In the genomic region with DNA sequence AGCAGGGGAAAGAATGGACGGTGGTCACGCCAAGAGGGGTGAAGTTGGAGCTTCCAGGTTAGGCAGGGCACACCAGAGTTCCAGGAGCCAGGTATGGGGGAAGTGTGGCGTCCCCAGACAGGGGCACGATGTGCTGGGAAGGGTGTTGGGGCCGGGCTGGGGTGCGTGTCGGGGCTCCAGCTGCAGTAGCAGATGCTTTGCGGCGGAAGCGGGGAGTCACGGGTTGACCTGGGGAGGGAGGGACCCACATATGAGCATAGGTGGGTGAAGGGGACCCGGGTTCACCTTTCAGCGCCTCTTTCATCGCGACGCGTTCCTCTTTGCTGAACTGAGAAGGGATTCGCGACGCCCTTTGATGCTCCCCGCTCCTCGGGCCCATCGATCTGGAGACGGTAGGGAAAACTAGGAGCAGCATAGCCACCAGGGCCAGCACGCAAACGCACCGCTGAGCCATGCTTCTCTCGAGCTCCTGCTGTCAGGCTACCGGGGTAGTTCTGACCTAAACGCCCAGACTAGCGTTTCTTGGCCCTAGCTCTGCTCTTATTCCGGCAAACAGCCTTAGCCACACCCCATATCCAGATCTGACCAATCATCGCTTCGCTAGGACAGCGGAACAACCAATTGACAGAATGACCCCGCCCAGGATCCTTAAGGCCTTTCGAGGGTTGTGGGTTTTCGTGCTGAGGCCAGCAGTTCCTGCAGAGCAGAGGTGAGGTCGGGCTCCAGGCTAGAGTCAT, we compare ENCODE assay signal across 9 cellular contexts. TPM values are rescaled to one million over a fixed set of nuclear protein-coding genes. Genes with fewer than 3 reads are reported as not detected.
A peak's percentile ranks its signal among the peaks of the same experiment; 100 is the strongest.
DNase-seq lines count a peak whose midpoint lies in the region; ATAC-seq and TF ChIP-seq lines count a peak whose summit lies in the region.
"Had no signal": no experiment of that assay in that cellular context is flagged by ENCODE, and none has a peak within 500 bp of the region (broad histone marks: within the 10 kb centered on the region; RNA-seq: fewer than 3 reads in every experiment).

A gene with protein sequence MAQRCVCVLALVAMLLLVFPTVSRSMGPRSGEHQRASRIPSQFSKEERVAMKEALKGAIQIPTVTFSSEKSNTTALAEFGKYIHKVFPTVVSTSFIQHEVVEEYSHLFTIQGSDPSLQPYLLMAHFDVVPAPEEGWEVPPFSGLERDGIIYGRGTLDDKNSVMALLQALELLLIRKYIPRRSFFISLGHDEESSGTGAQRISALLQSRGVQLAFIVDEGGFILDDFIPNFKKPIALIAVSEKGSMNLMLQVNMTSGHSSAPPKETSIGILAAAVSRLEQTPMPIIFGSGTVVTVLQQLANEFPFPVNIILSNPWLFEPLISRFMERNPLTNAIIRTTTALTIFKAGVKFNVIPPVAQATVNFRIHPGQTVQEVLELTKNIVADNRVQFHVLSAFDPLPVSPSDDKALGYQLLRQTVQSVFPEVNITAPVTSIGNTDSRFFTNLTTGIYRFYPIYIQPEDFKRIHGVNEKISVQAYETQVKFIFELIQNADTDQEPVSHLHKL (minus strand): TSS at position 514 of the 737 bp plus-strand sequence. CDS start 60 bp downstream, at position 454.

- TF ChIP-seq POLR2A in lower leg skin (IDR thresholded peaks at IDR 0.05) = no peak

- WGBS in lower leg skin, 2 donors = 9 to 54% methylated on average over 39 of the region's 39 CpGs

- ATAC-seq in GM18520 (IDR thresholded peaks at IDR 0.05; ENCODE audit: unreplicated experiment) = peak; percentile 65
- ATAC-seq in HG03135 (IDR thresholded peaks at IDR 0.05; ENCODE audit: unreplicated experiment) = peak; percentile 88

- H3K4me3 ChIP-seq in lower leg skin (ENCODE audit: low read depth, poor library complexity, severe bottlenecking) = no peak within 1 kb of the TSS
- H3K4me3 ChIP-seq: PC-9 had no signal

- intact Hi-C loops in lower leg skin (cut with DNase I; ENCODE audit: low total_unique reads) = no loop called here

- peak; percentile 82 for DNase-seq in activated CD4-positive, CD25-positive, alpha-beta regulatory T cell treated with anti-CD3 and anti-CD28 coated beads, Interleukin-2, amount 50 U/mL, for 72 hours
- DNase-seq in cerebellar cortex (ENCODE audit: low spot score) = peak; percentile 90
- peak; percentile 69 to 91 for DNase-seq in lower leg skin (ENCODE audit: low spot score in 2 of 2)
- DNase-seq in stimulated activated CD8-positive, alpha-beta memory T cell treated with anti-CD3 and anti-CD28 coated beads, Interleukin-12 subunit alpha, Interleukin-12 subunit beta, amount 100 ng/mL, for 1 hour (ENCODE audit: low read depth) = peak; percentile 57
- no peak for DNase-seq in NCI-H2196 (lab: John Stamatoyannopoulos, UW; ENCODE audit: unreplicated experiment)
- no peak for DNase-seq in cortex of kidney (lab: John Stamatoyannopoulos, UW)

- no peak for TF ChIP-seq CTCF in lower leg skin (IDR thresholded peaks at IDR 0.05)

RNA-seq across cellular contexts. Expression of the gene that starts here (rescaled TPM):
- 10 to 100 TPM in 3 of 4 donors, 1 to 10 TPM in 1; 6.5 to 89.1 (median 35.0) TPM for total RNA-seq in lower leg skin
- total RNA-seq: PC-9 had no signal

Comparison
In these comparisons a context has a peak if more than half of its experiments do, and no peak if none do; other contexts are left out.
1. DNase-seq: peak in activated CD4-positive, CD25-positive, alpha-beta regulatory T cell treated with anti-CD3 and anti-CD28 coated beads, Interleukin-2, amount 50 U/mL, for 72 hours (single experiment), cerebellar cortex (single experiment), lower leg skin (2 of 2) and stimulated activated CD8-positive, alpha-beta memory T cell treated with anti-CD3 and anti-CD28 coated beads, Interleukin-12 subunit alpha, Interleukin-12 subunit beta, amount 100 ng/mL, for 1 hour (single experiment); none in NCI-H2196 (single experiment) and cortex of kidney (single experiment).